9 cellular contexts compared by ENCODE assay signal in the genomic region with DNA sequence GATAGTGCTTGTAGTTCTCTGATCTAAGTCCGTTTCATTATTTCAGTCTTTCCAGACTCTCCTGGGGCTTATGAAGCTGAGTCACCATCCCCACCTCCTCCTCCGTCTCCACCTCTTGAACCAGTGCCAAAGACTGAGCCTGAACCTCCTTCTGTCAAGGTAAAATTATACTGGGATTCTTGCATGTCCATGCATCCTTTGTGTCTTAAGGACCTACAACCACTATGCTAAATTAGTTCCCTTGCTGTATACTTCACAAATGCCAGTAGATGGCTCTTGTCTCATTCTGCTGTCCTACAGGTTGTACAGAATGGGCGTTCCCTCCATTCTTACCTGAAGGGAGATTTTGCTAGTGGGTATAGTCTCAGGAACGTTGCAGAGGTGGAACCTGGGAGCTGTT. TPM values are rescaled to one million over a fixed set of nuclear protein-coding genes. Genes with fewer than 3 reads are reported as not detected.
A peak's percentile ranks its signal among the peaks of the same experiment; 100 is the strongest.
DNase-seq lines count a peak whose midpoint lies in the region; ATAC-seq, FAIRE-seq and TF ChIP-seq lines count a peak whose summit lies in the region.
"Had no signal": no experiment of that assay in that cellular context is flagged by ENCODE, and none has a peak within 500 bp of the region (broad histone marks: within the 10 kb centered on the region; RNA-seq: fewer than 3 reads in every experiment).

No MANE protein-coding gene starts in this region.

- 22 to 63% (median 50%) methylated on average over 4 of the region's 4 CpGs for WGBS in small intestine, 3 donors
- 45 to 55% (median 46%) methylated on average over 4 of the region's 4 CpGs for WGBS in ovary, 3 donors

- ATAC-seq in RWPE2 (ENCODE audit: low read depth), result peak; percentile 77
- ATAC-seq: activated CD4-positive, alpha-beta T cell treated with anti-CD3 and anti-CD28 coated beads for 36 hours had no signal

- peak; percentile 11 for DNase-seq in H7
- DNase-seq in RWPE2 (ENCODE audit: low spot score), result peak; percentile 78
- DNase-seq in head of caudate nucleus, result peak in 27 of 42 donors; percentile 8 to 68 (median 34)
- DNase-seq in small intestine, result peak; percentile 55
- no peak for DNase-seq in T-helper 1 cell
- no peak for DNase-seq in ovary
- DNase-seq in activated gamma-delta T cell (lab: John Stamatoyannopoulos, UW), result no peak
- DNase-seq: activated CD4-positive, alpha-beta T cell treated with anti-CD3 and anti-CD28 coated beads for 36 hours; hippocampal formation had no signal

- no peaks in the 10 kb centered on the region for H3K27me3 ChIP-seq in H7 (ENCODE audit: control insufficient read depth, insufficient read depth, low read length)
- H3K27me3 ChIP-seq in RWPE2 (ENCODE audit: insufficient read depth, poor library complexity, severe bottlenecking), result no peaks in the 10 kb centered on the region
- H3K27me3 ChIP-seq in small intestine (ENCODE audit: control insufficient read depth in 2 of 2, insufficient read depth in 2 of 2, low read length in 2 of 2), result no peaks in the 10 kb centered on the region
- H3K27me3 ChIP-seq in ovary, result no peaks in the 10 kb centered on the region

- H3K9me3 ChIP-seq in RWPE2 (ENCODE audit: severe bottlenecking), result no peaks in the 10 kb centered on the region
- H3K9me3 ChIP-seq in small intestine (ENCODE audit: control insufficient read depth, low read depth), result no peaks in the 10 kb centered on the region
- no peaks in the 10 kb centered on the region for H3K9me3 ChIP-seq in ovary

- FAIRE-seq in small intestine (lab: Jason Lieb, UNC), result no peak

- peaks cover 49% of the 10 kb centered on the region for H3K4me1 ChIP-seq in RWPE2 (ENCODE audit: insufficient read depth, poor library complexity, severe bottlenecking)
- peaks cover 0 to 11% of the 10 kb centered on the region in 2 donors for H3K4me1 ChIP-seq in small intestine (ENCODE audit: control insufficient read depth in 2 of 2, insufficient read depth in 1 of 2, low read depth in 1 of 2, low read length in 1 of 2)
- no peaks in the 10 kb centered on the region for H3K4me1 ChIP-seq in ovary (ENCODE audit: insufficient read depth)

- TF ChIP-seq CTCF in RWPE2 (IDR thresholded peaks at IDR 0.05; ENCODE audit: poor library complexity, severe bottlenecking), result peak; percentile 60
- TF ChIP-seq CTCF in ovary (IDR thresholded peaks at IDR 0.05), result no peak

- H3K27ac ChIP-seq in RWPE2 (ENCODE audit: poor library complexity, severe bottlenecking) (peak overlapping the region; percentile 86), small intestine (ENCODE audit: low read depth in 1 of 2, low read length in 1 of 2) (no peak overlapping the region), ovary (no peak overlapping the region)

- no peak for TF ChIP-seq EP300 in ovary (IDR thresholded peaks at IDR 0.05)

- intact Hi-C loops in head of caudate nucleus (cut with DNase I), result loop anchor here (10.0 kb wide), 1 partner anchor 90 kb away; no protein-coding TSS in a partner anchor
- intact Hi-C loops in ovary (cut with DNase I), result loop anchor here in 3 of 4 donors (5.0 to 10.0 kb wide), 2 partner anchors 90 to 93 kb away; no protein-coding TSS in a partner anchor

- no peak for TF ChIP-seq POLR2A in ovary (IDR thresholded peaks at IDR 0.05)

- H3K36me3 ChIP-seq in H7 (replicated peaks; ENCODE audit: control insufficient read depth, insufficient read depth, low read length) (peaks cover 1% of the 10 kb centered on the region), RWPE2 (ENCODE audit: low read depth) (peaks cover 74% of the 10 kb centered on the region), small intestine (ENCODE audit: control insufficient read depth in 2 of 2, insufficient read depth in 2 of 2, low read length in 2 of 2) (peaks cover 5 to 6% of the 10 kb centered on the region in 2 donors), ovary (no peaks in the 10 kb centered on the region)

- no peak overlapping the region for H3K4me3 ChIP-seq in H7 (ENCODE audit: insufficient read depth, low read depth, low read length)
- H3K4me3 ChIP-seq in RWPE2 (ENCODE audit: severe bottlenecking), result no peak overlapping the region
- no peak overlapping the region for H3K4me3 ChIP-seq in small intestine (ENCODE audit: low read depth in 1 of 2, low read length in 2 of 2)
- H3K4me3 ChIP-seq in ovary, result no peak overlapping the region

RNA-seq across cellular contexts. Expression of a gene that starts 42.2 kb away (rescaled TPM):
- 31.8 and 36.8 TPM in 2 replicates for total RNA-seq in H7 (2014; rRNA removed; shearing (Covaris generic))
- polyA plus RNA-seq in small intestine, result 10 to 100 TPM; 11.1 to 25.9 (median 12.5) TPM
- 10 to 100 TPM in 6 of 7 donors, 1 to 10 TPM in 1; 8.5 to 19.0 (median 17.0) TPM for total RNA-seq in ovary
- polyA plus RNA-seq in ovary, result 10 to 100 TPM in 1 of 2 donors, 1 to 10 TPM in 1; 8.2 to 17.1 TPM

Comparison
In these comparisons a context has a peak if more than half of its experiments do, and no peak if none do; other contexts are left out.
1. DNase-seq: peak in H7 (single experiment), RWPE2 (single experiment), head of caudate nucleus (27 of 42) and small intestine (single experiment); none in T-helper 1 cell (0 of 5), ovary (0 of 5) and activated gamma-delta T cell (single experiment).